In the genomic region with DNA sequence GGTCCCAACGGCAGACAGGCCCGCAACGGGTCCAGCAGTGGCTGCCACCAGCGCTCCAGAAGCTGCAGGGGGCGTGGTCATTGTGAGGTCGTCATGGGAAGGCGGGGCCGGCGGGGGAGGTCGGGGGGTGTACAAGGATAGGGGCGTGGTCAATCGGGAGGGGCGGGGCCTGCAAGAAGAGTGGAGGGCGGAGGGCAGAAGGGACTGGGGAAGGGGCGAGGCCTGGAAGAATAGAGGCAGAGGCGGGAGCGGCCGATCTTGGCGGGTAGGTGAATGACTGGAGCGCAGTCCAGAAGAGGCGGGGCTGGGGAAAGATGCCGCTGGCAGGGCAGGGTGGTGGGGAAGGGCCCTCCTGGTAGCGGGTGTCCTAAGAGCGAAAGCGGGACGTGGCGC, we compare ENCODE assay signal across 8 cellular contexts. TPM values are rescaled to one million over a fixed set of nuclear protein-coding genes. Genes with fewer than 3 reads are reported as not detected.
DNase-seq lines count a peak whose midpoint lies in the region; ATAC-seq and TF ChIP-seq lines count a peak whose summit lies in the region.

No MANE protein-coding gene starts in this region.

- ATAC-seq in GM18858 (IDR thresholded peaks at IDR 0.05; ENCODE audit: unreplicated experiment) (no peak), HG03571 (IDR thresholded peaks at IDR 0.05; ENCODE audit: unreplicated experiment) (no peak)

- H3K27me3 ChIP-seq in GM23248 (replicated peaks; ENCODE audit: insufficient read depth) (no peaks in the 10 kb centered on the region), fibroblast of lung (ENCODE audit: control insufficient read depth, insufficient read depth, low read length) (no peaks in the 10 kb centered on the region)

- no peaks in the 10 kb centered on the region for H3K9me3 ChIP-seq in GM23248 (ENCODE audit: low read depth)
- no peaks in the 10 kb centered on the region for H3K9me3 ChIP-seq in fibroblast of lung (ENCODE audit: control insufficient read depth, insufficient read depth, low read depth, low read length)

- no peaks in the 10 kb centered on the region for H4K20me1 ChIP-seq in GM23248 (ENCODE audit: insufficient read depth)
- H4K20me1 ChIP-seq in fibroblast of lung (ENCODE audit: control insufficient read depth, extremely low read depth, insufficient read depth, low read length) = no peaks in the 10 kb centered on the region

- DNase-seq in GM23248 = peak; percentile 95
- peak; percentile 15 for DNase-seq in OCI-M1 (lab: John Stamatoyannopoulos, UW)
- DNase-seq in activated T-helper 2 cell treated with anti-CD3 and anti-CD28 coated beads, Interferon-gamma antibody, Interleukin-2, Interleukin-4, amounts not matched to agents 10 μg/mL and 5 μg/mL and 100 μg/mL, durations not matched to agents 14 hours and 24 hours and 36 hours (ENCODE audit: low spot score) = peak; percentile 76
- DNase-seq in fibroblast of lung (ENCODE audit: low read depth in 2 of 2) = peak; percentile 73 to 84
- peak; percentile 82 for DNase-seq in myocyte (ENCODE audit: low read depth)
- DNase-seq in stimulated activated CD8-positive, alpha-beta memory T cell treated with anti-CD3 and anti-CD28 coated beads, Interleukin-4, amount 100 ng/mL, for 48 hours = peak; percentile 93

- WGBS in GM23248 (ENCODE audit: low coverage in 1 of 2, low lambda C conversion rate in 2 of 2, missing lambda C conversion rate in 2 of 2), 2 experiments = 0 to 1% methylated on average over 15 to 27 of the region's 27 CpGs

- H3K4me2 ChIP-seq in GM23248 (ENCODE audit: unreplicated experiment) (peak overlapping the region; percentile 88), fibroblast of lung (ENCODE audit: extremely low read depth, insufficient read depth, low read length) (peak overlapping the region; percentile 86)

- H3K27ac ChIP-seq in GM23248 (no peak overlapping the region), fibroblast of lung (ENCODE audit: insufficient read depth, low read length) (peak overlapping the region; percentile 55)

- H2AFZ ChIP-seq in GM23248 = peak overlapping the region; percentile 71
- H2AFZ ChIP-seq in fibroblast of lung (ENCODE audit: low read length) = peak overlapping the region; percentile 69

- TF ChIP-seq CTCF in fibroblast of lung (conservative IDR thresholded peaks at IDR 0.05 in 1 of 2, IDR thresholded peaks at IDR 0.05 in 1 of 2; ENCODE audit: low read depth in 1 of 2, low read length in 2 of 2) = no peak

- no peaks in the 10 kb centered on the region for H3K9me3 Mint-ChIP-seq in activated T-helper 2 cell treated with anti-CD3 and anti-CD28 coated beads, Interferon-gamma antibody, Interleukin-2, Interleukin-4, amounts not matched to agents 10 μg/mL and 5 μg/mL and 100 μg/mL, durations not matched to agents 14 hours and 24 hours and 36 hours

- H3K9ac ChIP-seq in GM23248 = peak overlapping the region; percentile 72
- H3K9ac ChIP-seq in fibroblast of lung (ENCODE audit: insufficient read depth, low read length) = peak overlapping the region; percentile 67

- H3K36me3 ChIP-seq in GM23248 (ENCODE audit: low read depth) (peaks cover 7% of the 10 kb centered on the region; the same call in 1 of the 2 replicates), fibroblast of lung (ENCODE audit: control insufficient read depth, insufficient read depth, low read length) (peaks cover 9% of the 10 kb centered on the region)

- no peaks in the 10 kb centered on the region for H3K9me2 ChIP-seq in GM23248 (ENCODE audit: insufficient read depth)

- peak overlapping the region; percentile 78 for H3K27ac Mint-ChIP-seq in activated T-helper 2 cell treated with anti-CD3 and anti-CD28 coated beads, Interferon-gamma antibody, Interleukin-2, Interleukin-4, amounts not matched to agents 10 μg/mL and 5 μg/mL and 100 μg/mL, durations not matched to agents 14 hours and 24 hours and 36 hours

- peak overlapping the region; percentile 89 for H3K4me3 Mint-ChIP-seq in activated T-helper 2 cell treated with anti-CD3 and anti-CD28 coated beads, Interferon-gamma antibody, Interleukin-2, Interleukin-4, amounts not matched to agents 10 μg/mL and 5 μg/mL and 100 μg/mL, durations not matched to agents 14 hours and 24 hours and 36 hours (ENCODE audit: low read depth)

- H3K79me2 ChIP-seq in GM23248 (ENCODE audit: insufficient read depth) (no peaks in the 10 kb centered on the region), fibroblast of lung (ENCODE audit: control insufficient read depth, insufficient read depth, low read length) (no peaks in the 10 kb centered on the region)

- peaks cover 24% of the 10 kb centered on the region for H3K4me1 Mint-ChIP-seq in activated T-helper 2 cell treated with anti-CD3 and anti-CD28 coated beads, Interferon-gamma antibody, Interleukin-2, Interleukin-4, amounts not matched to agents 10 μg/mL and 5 μg/mL and 100 μg/mL, durations not matched to agents 14 hours and 24 hours and 36 hours (ENCODE audit: low read depth)

- H3K4me3 ChIP-seq in GM23248 (peak overlapping the region; percentile 76), fibroblast of lung (replicated peaks in 1 of 4; ENCODE audit: control extremely low read depth in 1 of 4, insufficient read depth in 1 of 4, low read depth in 3 of 4, low read length in 4 of 4) (peak overlapping the region; percentile 59 to 73 (median 66))

- peaks cover 10% of the 10 kb centered on the region for H3K36me3 Mint-ChIP-seq in activated T-helper 2 cell treated with anti-CD3 and anti-CD28 coated beads, Interferon-gamma antibody, Interleukin-2, Interleukin-4, amounts not matched to agents 10 μg/mL and 5 μg/mL and 100 μg/mL, durations not matched to agents 14 hours and 24 hours and 36 hours (ENCODE audit: low read depth)

- no peaks in the 10 kb centered on the region for H3K27me3 Mint-ChIP-seq in activated T-helper 2 cell treated with anti-CD3 and anti-CD28 coated beads, Interferon-gamma antibody, Interleukin-2, Interleukin-4, amounts not matched to agents 10 μg/mL and 5 μg/mL and 100 μg/mL, durations not matched to agents 14 hours and 24 hours and 36 hours (ENCODE audit: low read depth)

- intact Hi-C loops in activated T-helper 2 cell treated with anti-CD3 and anti-CD28 coated beads, Interferon-gamma antibody, Interleukin-2, Interleukin-4, amounts not matched to agents 10 μg/mL and 5 μg/mL and 100 μg/mL, durations not matched to agents 14 hours and 24 hours and 36 hours (cut with micrococcal nuclease) = no loop called here

- in situ Hi-C loops in GM23248 (cut with MboI) = no loop called here

- H3F3A ChIP-seq in GM23248 (ENCODE audit: insufficient read depth) = peaks cover 11% of the 10 kb centered on the region; the same call in 1 of the 2 replicates

- H3K4me1 ChIP-seq in GM23248 (ENCODE audit: insufficient read depth) (peaks cover 6% of the 10 kb centered on the region), fibroblast of lung (ENCODE audit: control insufficient read depth, extremely low read depth, insufficient read depth, low read length) (peaks cover 6% of the 10 kb centered on the region)

RNA-seq across cellular contexts. Expression of a gene that starts 4.3 kb away (rescaled TPM):
- 17.7 and 21.1 TPM in 2 replicates for total RNA-seq in GM23248 (2014; rRNA removed; shearing (Covaris generic))
- polyA plus RNA-seq in GM23248 (2016; fragmentation: Nextera tagmentation; extraction: Ambion mirVana) = 11.7 and 15.1 TPM in 2 replicates
- total RNA-seq in activated T-helper 2 cell treated with anti-CD3 and anti-CD28 coated beads, Interferon-gamma antibody, Interleukin-2, Interleukin-4, amounts not matched to agents 10 μg/mL and 5 μg/mL and 100 μg/mL, durations not matched to agents 14 hours and 24 hours and 36 hours = 13.0 and 13.6 TPM in 2 replicates
- 32.9 and 34.3 TPM in 2 replicates for total RNA-seq in fibroblast of lung
- polyA plus RNA-seq in fibroblast of lung = 8.4 and 11.4 TPM in 2 replicates
- polyA plus RNA-seq in fibroblast of lung (2012) = 11.5 and 15.3 TPM in 2 replicates
- polyA minus RNA-seq in fibroblast of lung (ENCODE audit: low replicate concordance) = 4.0 and 26.6 TPM in 2 replicates
- 22.6 and 26.7 TPM in 2 replicates for total RNA-seq in myocyte
- polyA plus RNA-seq in myocyte (2012) = 25.1 TPM

RNA-seq across cellular contexts. Expression of a gene that starts 9.3 kb away (rescaled TPM):
- 21.8 and 24.2 TPM in 2 replicates for total RNA-seq in GM23248 (2014; rRNA removed; shearing (Covaris generic))
- 17.4 and 21.9 TPM in 2 replicates for polyA plus RNA-seq in GM23248 (2016; fragmentation: Nextera tagmentation; extraction: Ambion mirVana)
- 44.0 and 49.6 TPM in 2 replicates for total RNA-seq in activated T-helper 2 cell treated with anti-CD3 and anti-CD28 coated beads, Interferon-gamma antibody, Interleukin-2, Interleukin-4, amounts not matched to agents 10 μg/mL and 5 μg/mL and 100 μg/mL, durations not matched to agents 14 hours and 24 hours and 36 hours
- 10.0 and 11.2 TPM in 2 replicates for total RNA-seq in fibroblast of lung
- polyA plus RNA-seq in fibroblast of lung = 20.2 and 28.6 TPM in 2 replicates
- 24.2 and 29.5 TPM in 2 replicates for polyA plus RNA-seq in fibroblast of lung (2012)
- polyA minus RNA-seq in fibroblast of lung (ENCODE audit: low replicate concordance) = 127 and 156 TPM in 2 replicates
- 22.7 and 40.1 TPM in 2 replicates for total RNA-seq in myocyte
- 33.8 TPM for polyA plus RNA-seq in myocyte (2012)

RNA-seq across cellular contexts. Expression of a gene that starts 42.0 kb away (rescaled TPM):
- total RNA-seq in GM23248 (2014; rRNA removed; shearing (Covaris generic)) = 118 and 124 TPM in 2 replicates
- polyA plus RNA-seq in GM23248 (2016; fragmentation: Nextera tagmentation; extraction: Ambion mirVana) (64.2 and 64.9 TPM in 2 replicates), fibroblast of lung (64.2 and 75.9 TPM in 2 replicates)
- 61.9 and 65.4 TPM in 2 replicates for total RNA-seq in activated T-helper 2 cell treated with anti-CD3 and anti-CD28 coated beads, Interferon-gamma antibody, Interleukin-2, Interleukin-4, amounts not matched to agents 10 μg/mL and 5 μg/mL and 100 μg/mL, durations not matched to agents 14 hours and 24 hours and 36 hours
- total RNA-seq in fibroblast of lung (53.4 and 95.0 TPM in 2 replicates), myocyte (83.2 and 102 TPM in 2 replicates)
- 102 and 127 TPM in 2 replicates for polyA plus RNA-seq in fibroblast of lung (2012)
- 174 and 193 TPM in 2 replicates for polyA minus RNA-seq in fibroblast of lung (ENCODE audit: low replicate concordance)
- 103 TPM for polyA plus RNA-seq in myocyte (2012)

RNA-seq across cellular contexts. Expression of a gene that starts 42.2 kb away (rescaled TPM):
- 53.1 and 88.0 TPM in 2 replicates for total RNA-seq in GM23248 (2014; rRNA removed; shearing (Covaris generic))
- polyA plus RNA-seq in GM23248 (2016; fragmentation: Nextera tagmentation; extraction: Ambion mirVana) (88.9 and 91.7 TPM in 2 replicates), fibroblast of lung (41.1 and 48.0 TPM in 2 replicates)
- total RNA-seq in activated T-helper 2 cell treated with anti-CD3 and anti-CD28 coated beads, Interferon-gamma antibody, Interleukin-2, Interleukin-4, amounts not matched to agents 10 μg/mL and 5 μg/mL and 100 μg/mL, durations not matched to agents 14 hours and 24 hours and 36 hours = 127 and 134 TPM in 2 replicates
- total RNA-seq in fibroblast of lung (35.2 and 56.0 TPM in 2 replicates), myocyte (161 and 176 TPM in 2 replicates)
- 108 and 129 TPM in 2 replicates for polyA plus RNA-seq in fibroblast of lung (2012)
- 108 and 136 TPM in 2 replicates for polyA minus RNA-seq in fibroblast of lung (ENCODE audit: low replicate concordance)
- 218 TPM for polyA plus RNA-seq in myocyte (2012)

RNA-seq across cellular contexts. Expression of a gene that starts 45.7 kb away (rescaled TPM):
- total RNA-seq in GM23248 (2014; rRNA removed; shearing (Covaris generic)) = 0.38 and 2.1 TPM in 2 replicates
- polyA plus RNA-seq in GM23248 (2016; fragmentation: Nextera tagmentation; extraction: Ambion mirVana) (0.31 and 0.93 TPM in 2 replicates), fibroblast of lung (0.07 TPM in 1 of 2 replicates, not detected in the other)
- 2.0 and 2.3 TPM in 2 replicates for total RNA-seq in activated T-helper 2 cell treated with anti-CD3 and anti-CD28 coated beads, Interferon-gamma antibody, Interleukin-2, Interleukin-4, amounts not matched to agents 10 μg/mL and 5 μg/mL and 100 μg/mL, durations not matched to agents 14 hours and 24 hours and 36 hours
- total RNA-seq in fibroblast of lung (0.26 TPM in 1 of 2 replicates, not detected in the other), myocyte (not detected in 2 replicates)
- polyA plus RNA-seq in fibroblast of lung (2012) = 0.14 TPM in 1 of 2 replicates, not detected in the other
- not detected in 2 replicates for polyA minus RNA-seq in fibroblast of lung (ENCODE audit: low replicate concordance)
- polyA plus RNA-seq in myocyte (2012) = not detected

Comparison
In these comparisons a context has a peak if more than half of its experiments do, and no peak if none do; other contexts are left out.
1. DNase-seq: peak in every context shown above with its lines; median percentile 95 in GM23248; 93 in stimulated activated CD8-positive, alpha-beta memory T cell treated with anti-CD3 and anti-CD28 coated beads, Interleukin-4, amount 100 ng/mL, for 48 hours; 82 in myocyte; 78 in fibroblast of lung; 76 in activated T-helper 2 cell treated with anti-CD3 and anti-CD28 coated beads, Interferon-gamma antibody, Interleukin-2, Interleukin-4, amounts not matched to agents 10 μg/mL and 5 μg/mL and 100 μg/mL, durations not matched to agents 14 hours and 24 hours and 36 hours; 15 in OCI-M1.